Comparison of ENCODE assay signal across 1 cellular context in genomic region chr15:92907229-92907628, GRCh38.
TF ChIP-seq lines count a peak whose summit lies in the region.

No MANE protein-coding gene starts in this region.

TF ChIP-seq in IMR-90, 13 proteins besides CTCF, POLR2A, EP300 and RAD21:
- TF ChIP-seq MXI1 (IDR thresholded peaks at IDR 0.05; ENCODE audit: borderline replicate concordance, low read depth, low read length) (no peak), FOS (IDR thresholded peaks at IDR 0.05; ENCODE audit: low read depth, low read length) (no peak), NFE2L2 (IDR thresholded peaks at IDR 0.05; ENCODE audit: low read depth, low read length) (peak; percentile 49), CEBPB (IDR thresholded peaks at IDR 0.05; ENCODE audit: low read depth, low read length) (no peak), ELK1 (IDR thresholded peaks at IDR 0.05; ENCODE audit: borderline replicate concordance, low read depth, low read length) (no peak), MAFK (IDR thresholded peaks at IDR 0.05; ENCODE audit: low read depth, low read length) (no peak), MAZ (IDR thresholded peaks at IDR 0.05; ENCODE audit: borderline replicate concordance, low read depth, low read length) (no peak), CHD1 (IDR thresholded peaks at IDR 0.05; ENCODE audit: low read depth, low read length) (0 out of 2 replicates have a peak, but pooled peaks have one; percentile 75)
